Comparison of ENCODE assay signal across 21 cellular contexts in the genomic region with DNA sequence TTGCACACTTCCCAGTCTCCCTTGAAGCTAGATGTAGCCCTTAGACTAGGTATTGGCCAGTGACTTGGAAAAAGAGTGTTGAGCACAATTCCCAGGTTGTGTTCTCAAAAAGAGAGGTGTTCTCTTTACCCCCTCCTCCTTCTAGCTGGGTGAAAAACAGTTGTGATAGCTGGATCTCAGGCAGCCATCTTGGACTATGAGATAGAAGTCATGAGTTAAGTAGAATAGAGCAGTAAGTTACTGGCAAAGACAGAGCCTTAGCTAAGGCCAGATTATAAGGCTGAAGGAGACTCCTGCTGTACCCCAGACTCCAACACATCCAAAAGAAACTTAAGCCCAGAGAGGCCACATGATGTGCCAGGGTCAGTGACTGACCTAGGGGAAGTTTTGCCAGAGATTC. TPM values are rescaled to one million over a fixed set of nuclear protein-coding genes. Genes with fewer than 3 reads are reported as not detected.
"Had no signal": no experiment of that assay in that cellular context is flagged by ENCODE, and none has a peak within 500 bp of the region (broad histone marks: within the 10 kb centered on the region; RNA-seq: fewer than 3 reads in every experiment).

No MANE protein-coding gene starts in this region.

- H3K4me1 Mint-ChIP-seq: natural killer cell had no signal

- H3K27me3 ChIP-seq: heart left ventricle had no signal

- H3K4me3 Mint-ChIP-seq: activated CD4-positive, alpha-beta T cell treated with anti-CD3 and anti-CD28 coated beads, Interleukin-2, amount 10 ng/mL, durations not matched to agents 7 days and 5 days; activated naive CD8-positive, alpha-beta T cell; natural killer cell had no signal

- H3K27ac ChIP-seq: epithelial cell of prostate, heart left ventricle, prostate gland, skin epidermis had no signal

- H3K36me3 ChIP-seq: heart left ventricle, prostate gland had no signal

- H3K27ac Mint-ChIP-seq: activated CD4-positive, alpha-beta T cell treated with anti-CD3 and anti-CD28 coated beads, Interleukin-2, amount 10 ng/mL, durations not matched to agents 7 days and 5 days; activated naive CD8-positive, alpha-beta T cell; natural killer cell had no signal

- H3K4me1 ChIP-seq: prostate gland had no signal

- FAIRE-seq: frontal cortex, TTC549 had no signal

- H3K9me3 Mint-ChIP-seq: activated CD4-positive, alpha-beta T cell treated with anti-CD3 and anti-CD28 coated beads, Interleukin-2, amount 10 ng/mL, durations not matched to agents 7 days and 5 days; natural killer cell had no signal

- DNase-seq: activated CD4-positive, alpha-beta T cell treated with anti-CD3 and anti-CD28 coated beads, Interleukin-2, amount 10 ng/mL, durations not matched to agents 7 days and 5 days; activated gamma-delta T cell treated with Interleukin-2 at 50 U/mL for 16 hours; amniotic stem cell; cerebellar nuclear complex; heart left ventricle; natural killer cell; right cardiac atrium; stimulated activated CD4-positive, alpha-beta T cell treated with anti-CD3 and anti-CD28 coated beads, Interleukin-4, amount 100 ng/mL, for 24 hours; stimulated activated CD8-positive, alpha-beta memory T cell treated with anti-CD3 and anti-CD28 coated beads, Interleukin-4, amount 100 ng/mL, for 48 hours; stimulated activated naive CD4-positive, alpha-beta T cell treated with Interleukin-2 at 50 U/mL for 16 hours had no signal

- H3K36me3 Mint-ChIP-seq: activated naive CD8-positive, alpha-beta T cell; natural killer cell had no signal

- H3K9me3 ChIP-seq: heart left ventricle, prostate gland had no signal

- H3K4me3 ChIP-seq: heart left ventricle, prostate gland, skin epidermis had no signal

RNA-seq across cellular contexts. Expression of a gene that starts 8.1 kb away (rescaled TPM):
- total RNA-seq: activated CD4-positive, alpha-beta T cell treated with anti-CD3 and anti-CD28 coated beads, Interleukin-2, amount 10 ng/mL, durations not matched to agents 7 days and 5 days; left lobe of liver; natural killer cell; T-helper 2 cell treated with Interferon-gamma antibody and Interleukin-4, amounts not matched to agents 100 ng/mL and 5 ng/mL, for 36 hours had no signal

RNA-seq across cellular contexts. Expression of a gene that starts 25.4 kb away (rescaled TPM):
- total RNA-seq: activated CD4-positive, alpha-beta T cell treated with anti-CD3 and anti-CD28 coated beads, Interleukin-2, amount 10 ng/mL, durations not matched to agents 7 days and 5 days; dermis microvascular lymphatic vessel endothelial cell; heart left ventricle; left lobe of liver; lung microvascular endothelial cell; natural killer cell; omental fat pad; right cardiac atrium; T-helper 2 cell treated with Interferon-gamma antibody and Interleukin-4, amounts not matched to agents 100 ng/mL and 5 ng/mL, for 36 hours had no signal

RNA-seq across cellular contexts. Expression of a gene that starts 37.2 kb away (rescaled TPM):
- total RNA-seq: activated CD4-positive, alpha-beta T cell treated with anti-CD3 and anti-CD28 coated beads, Interleukin-2, amount 10 ng/mL, durations not matched to agents 7 days and 5 days; dermis microvascular lymphatic vessel endothelial cell; lung microvascular endothelial cell; natural killer cell; T-helper 2 cell treated with Interferon-gamma antibody and Interleukin-4, amounts not matched to agents 100 ng/mL and 5 ng/mL, for 36 hours had no signal
